8 cellular contexts compared by ENCODE assay signal in genomic region chr21:31866077-31866511, GRCh38. TPM values are rescaled to one million over a fixed set of nuclear protein-coding genes. Genes with fewer than 3 reads are reported as not detected.
DNase-seq lines count a peak whose midpoint lies in the region; ATAC-seq and TF ChIP-seq lines count a peak whose summit lies in the region.

No MANE protein-coding gene starts in this region.

- TF ChIP-seq CTCF in left ventricle myocardium inferior (IDR thresholded peaks at IDR 0.05; ENCODE audit: borderline replicate concordance): peak; percentile 93

- peaks cover 41% of the 10 kb centered on the region for H3K27me3 ChIP-seq in left ventricle myocardium inferior (ENCODE audit: low read depth)

- no peaks in the 10 kb centered on the region for H3K36me3 ChIP-seq in left ventricle myocardium inferior

- H3K4me1 ChIP-seq in left ventricle myocardium inferior: peaks cover 10% of the 10 kb centered on the region

- intact Hi-C loops in left ventricle myocardium inferior (cut with micrococcal nuclease): loop anchor here (5.0 kb wide), 1 partner anchor 391 kb away; no protein-coding TSS in a partner anchor

- H3K4me3 ChIP-seq in left ventricle myocardium inferior: no peak overlapping the region

- no peaks in the 10 kb centered on the region for H3K9me3 ChIP-seq in left ventricle myocardium inferior (replicated peaks)

- ATAC-seq in GM19372 (IDR thresholded peaks at IDR 0.05; ENCODE audit: low read depth, unreplicated experiment) (peak; percentile 61), GM21529 (IDR thresholded peaks at IDR 0.05; ENCODE audit: unreplicated experiment) (no peak)

- DNase-seq in AG20443 (ENCODE audit: low spot score): peak; percentile 86
- peak; percentile 78 for DNase-seq in NCI-H128 (lab: John Stamatoyannopoulos, UW; ENCODE audit: unreplicated experiment)
- peak; percentile 40 for DNase-seq in T follicular helper cell (ENCODE audit: low read depth)
- peak; percentile 29 for DNase-seq in amniotic epithelial cell (ENCODE audit: low read depth)
- peak; percentile 88 for DNase-seq in left ventricle myocardium inferior
- peak; percentile 71 for DNase-seq in renal cortical epithelial cell (ENCODE audit: low read depth)

- no peak overlapping the region for H3K27ac ChIP-seq in left ventricle myocardium inferior (replicated peaks)

RNA-seq across cellular contexts. Expression of gene HUNK, which starts 6.7 kb away (rescaled TPM):
- total RNA-seq in left ventricle myocardium inferior (0.44 TPM), renal cortical epithelial cell (0.17 and 1.8 TPM in 2 replicates)

Comparison
In these comparisons a context has a peak if more than half of its experiments do, and no peak if none do; other contexts are left out.
1. DNase-seq: peak in every context shown above with its lines; median percentile 88 in left ventricle myocardium inferior; 86 in AG20443; 78 in NCI-H128; 71 in renal cortical epithelial cell; 40 in T follicular helper cell; 29 in amniotic epithelial cell.